Comparison of ENCODE assay signal across 1 cellular context in genomic region chr2:110677080-110677479, GRCh38.
TF ChIP-seq lines count a peak whose summit lies in the region.

No MANE protein-coding gene starts in this region.

TF ChIP-seq in HepG2, 621 proteins besides CTCF, POLR2A, EP300 and RAD21 (continued from another document):
- TF ChIP-seq LRRFIP1 (CRISPR knock-in tag; conservative IDR thresholded peaks at IDR 0.05) (no peak), ELF3 (CRISPR knock-in tag; IDR thresholded peaks at IDR 0.05) (no peak), ZNF432 (CRISPR knock-in tag; IDR thresholded peaks at IDR 0.05; ENCODE audit: borderline replicate concordance) (no peak), IRF9 (CRISPR knock-in tag; IDR thresholded peaks at IDR 0.05; ENCODE audit: borderline replicate concordance) (no peak), ZNF576 (CRISPR knock-in tag; IDR thresholded peaks at IDR 0.05) (no peak), ZNF367 (CRISPR knock-in tag; IDR thresholded peaks at IDR 0.05; ENCODE audit: borderline replicate concordance) (no peak), TAF1 (CRISPR knock-in tag; IDR thresholded peaks at IDR 0.05) (no peak), MZF1 (CRISPR knock-in tag; IDR thresholded peaks at IDR 0.05; ENCODE audit: borderline replicate concordance) (no peak), AKNA (CRISPR knock-in tag; IDR thresholded peaks at IDR 0.05; ENCODE audit: borderline replicate concordance) (no peak), RARG (CRISPR knock-in tag; IDR thresholded peaks at IDR 0.05; ENCODE audit: low read depth) (no peak), ARNTL (CRISPR knock-in tag; IDR thresholded peaks at IDR 0.05) (no peak), KMT2B (CRISPR knock-in tag; IDR thresholded peaks at IDR 0.05) (no peak), ZNF770 (CRISPR knock-in tag; IDR thresholded peaks at IDR 0.05) (no peak), ZKSCAN5 (CRISPR knock-in tag; IDR thresholded peaks at IDR 0.05) (no peak), ZFP41 (CRISPR knock-in tag; IDR thresholded peaks at IDR 0.05; ENCODE audit: borderline replicate concordance) (no peak)
TF ChIP-seq in HepG2: peak in this region for 0.
